15 cellular contexts compared by ENCODE assay signal in genomic region chr19:33388817-33389573, GRCh38. TPM values are rescaled to one million over a fixed set of nuclear protein-coding genes. Genes with fewer than 3 reads are reported as not detected.
DNase-seq lines count a peak whose midpoint lies in the region; FAIRE-seq and TF ChIP-seq lines count a peak whose summit lies in the region.
"Had no signal": no experiment of that assay in that cellular context is flagged by ENCODE, and none has a peak within 500 bp of the region (broad histone marks: within the 10 kb centered on the region; RNA-seq: fewer than 3 reads in every experiment).

No MANE protein-coding gene starts in this region.

- H3K27ac ChIP-seq in kidney (ENCODE audit: low read depth in 2 of 2, low read length in 2 of 2): peak overlapping the region; percentile 26 to 74
- H3K27ac ChIP-seq in skeletal muscle tissue (ENCODE audit: low read depth, low read length): peak overlapping the region; percentile 92
- H3K27ac ChIP-seq: C4-2B, neutrophil had no signal

- H3K4me3 ChIP-seq in kidney (ENCODE audit: low read length in 2 of 2) (no peak overlapping the region), skeletal muscle tissue (ENCODE audit: low read length in 3 of 3) (peak overlapping the region; percentile 4 to 54 (median 24))

- FAIRE-seq in kidney (lab: Jason Lieb, UNC): no peak

- H3K36me3 ChIP-seq in kidney (ENCODE audit: control insufficient read depth in 1 of 2, insufficient read depth in 2 of 2, low read length in 2 of 2) (no peaks in the 10 kb centered on the region), skeletal muscle tissue (ENCODE audit: control insufficient read depth in 3 of 3, insufficient read depth in 3 of 3, low read length in 3 of 3) (peaks cover 0 to 1% (median 0%) of the 10 kb centered on the region in 3 donors)
- H3K36me3 ChIP-seq: neutrophil had no signal

- H3K9ac ChIP-seq in kidney (ENCODE audit: low read length in 2 of 2) (no peak overlapping the region), skeletal muscle tissue (ENCODE audit: low read depth in 1 of 3, low read length in 3 of 3) (peak overlapping the region; percentile 48 to 82 (median 70))

- intact Hi-C loops in kidney (cut with DNase I): no loop called here

- DNase-seq in GM03348 (ENCODE audit: low spot score) (peak; percentile 6), cerebellum (ENCODE audit: low spot score) (peak; percentile 37), kidney (peak; percentile 65), HUDEP-2 (lab: John Stamatoyannopoulos, UW; ENCODE audit: unreplicated experiment in 76 of 76) (no peak), HEK293T (ENCODE audit: extremely low spot score) (no peak), occipital lobe (lab: John Stamatoyannopoulos, UW) (no peak)
- DNase-seq in activated CD4-positive, CD25-positive, alpha-beta regulatory T cell treated with anti-CD3 and anti-CD28 coated beads, Interleukin-2, amount 50 U/mL, for 72 hours: no peak
- DNase-seq: activated naive CD8-positive, alpha-beta T cell treated with anti-CD3 and anti-CD28 coated beads, Interleukin-2, amount 50 U/mL, for 24 hours; GDM1; KG1; kidney glomerular epithelial cell; NCI-H1436 treated with DMSO at 0.1 percent for 48 hours had no signal

- POLR2A ChIA-PET in HEK293T (lab: Yijun Ruan, JAX): interaction anchor here (1.1 kb wide), 1 partner anchor 15 kb away, joined by 3 read pairs; the partner anchor contains the start of gene CEBPG

- H3K9me3 ChIP-seq in kidney (ENCODE audit: control insufficient read depth in 1 of 2, low read length in 2 of 2) (no peaks in the 10 kb centered on the region), skeletal muscle tissue (ENCODE audit: control insufficient read depth in 3 of 3, low read length in 3 of 3) (no peaks in the 10 kb centered on the region)
- H3K9me3 ChIP-seq: neutrophil had no signal

- TF ChIP-seq CTCF in kidney (IDR thresholded peaks at IDR 0.05; ENCODE audit: borderline replicate concordance, extremely low read depth, insufficient read depth): no peak

- CTCF ChIA-PET in HEK293T (lab: Yijun Ruan, JAX): no interaction called here

- no peaks in the 10 kb centered on the region for H3K27me3 ChIP-seq in skeletal muscle tissue (ENCODE audit: control insufficient read depth in 3 of 3, insufficient read depth in 3 of 3, low read length in 3 of 3)
- H3K27me3 ChIP-seq: neutrophil had no signal

- H3K4me1 ChIP-seq in kidney (ENCODE audit: control insufficient read depth in 1 of 2, insufficient read depth in 1 of 2, low read depth in 1 of 2, low read length in 2 of 2): peaks cover 18 to 43% of the 10 kb centered on the region in 2 donors
- peaks cover 75 to 83% (median 82%) of the 10 kb centered on the region in 3 donors for H3K4me1 ChIP-seq in skeletal muscle tissue (ENCODE audit: control insufficient read depth in 3 of 3, insufficient read depth in 3 of 3, low read length in 3 of 3)

TF ChIP-seq in HEK293T, 16 proteins besides CTCF, POLR2A, EP300 and RAD21:
- no peak for TF ChIP-seq ZNF384 (IDR thresholded peaks at IDR 0.05)
- no peak for TF ChIP-seq FOXK2 (IDR thresholded peaks at IDR 0.05)
- TF ChIP-seq, protein P1, sequence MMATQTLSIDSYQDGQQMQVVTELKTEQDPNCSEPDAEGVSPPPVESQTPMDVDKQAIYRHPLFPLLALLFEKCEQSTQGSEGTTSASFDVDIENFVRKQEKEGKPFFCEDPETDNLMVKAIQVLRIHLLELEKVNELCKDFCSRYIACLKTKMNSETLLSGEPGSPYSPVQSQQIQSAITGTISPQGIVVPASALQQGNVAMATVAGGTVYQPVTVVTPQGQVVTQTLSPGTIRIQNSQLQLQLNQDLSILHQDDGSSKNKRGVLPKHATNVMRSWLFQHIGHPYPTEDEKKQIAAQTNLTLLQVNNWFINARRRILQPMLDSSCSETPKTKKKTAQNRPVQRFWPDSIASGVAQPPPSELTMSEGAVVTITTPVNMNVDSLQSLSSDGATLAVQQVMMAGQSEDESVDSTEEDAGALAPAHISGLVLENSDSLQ (IDR thresholded peaks at IDR 0.05): no peak
- TF ChIP-seq L3MBTL2 (conservative IDR thresholded peaks at IDR 0.05): no peak
- TF ChIP-seq SP1 (IDR thresholded peaks at IDR 0.05): no peak
- TF ChIP-seq ELF4 (IDR thresholded peaks at IDR 0.05): no peak
- TF ChIP-seq FOXM1 (IDR thresholded peaks at IDR 0.05; ENCODE audit: borderline replicate concordance): no peak

RNA-seq across cellular contexts. Expression of gene CEBPG, which starts 15.5 kb away (rescaled TPM):
- 38.3 TPM for total RNA-seq in cerebellum
- total RNA-seq in kidney: 22.4 TPM
- polyA plus RNA-seq in kidney (ENCODE audit: insufficient read depth, low read depth, low replicate concordance): 13.0 TPM
- total RNA-seq in skeletal muscle tissue: 14.1 TPM
- 57.2 TPM for total RNA-seq in occipital lobe

Comparison
In these comparisons a context has a peak if more than half of its experiments do, and no peak if none do; other contexts are left out.
1. DNase-seq: peak in GM03348 (single experiment), cerebellum (single experiment) and kidney (single experiment); none in HUDEP-2 (0 of 76), HEK293T (single experiment), activated CD4-positive, CD25-positive, alpha-beta regulatory T cell treated with anti-CD3 and anti-CD28 coated beads, Interleukin-2, amount 50 U/mL, for 72 hours (single experiment) and occipital lobe (single experiment).
2. H3K4me3 ChIP-seq: peak in skeletal muscle tissue (3 of 3); none in kidney (0 of 2).
3. H3K9ac ChIP-seq: peak in skeletal muscle tissue (3 of 3); none in kidney (0 of 2).